11 cellular contexts compared by ENCODE assay signal in genomic region chr14:74562515-74563232, GRCh38. TPM values are rescaled to one million over a fixed set of nuclear protein-coding genes. Genes with fewer than 3 reads are reported as not detected.
A peak's percentile ranks its signal among the peaks of the same experiment; 100 is the strongest.
DNase-seq lines count a peak whose midpoint lies in the region; ATAC-seq and TF ChIP-seq lines count a peak whose summit lies in the region.
"Had no signal": no experiment of that assay in that cellular context is flagged by ENCODE, and none has a peak within 500 bp of the region (broad histone marks: within the 10 kb centered on the region; RNA-seq: fewer than 3 reads in every experiment).

No MANE protein-coding gene starts in this region.

- H3K4me1 ChIP-seq in breast epithelium, result no peaks in the 10 kb centered on the region
- H3K4me1 ChIP-seq in mammary epithelial cell (ENCODE audit: insufficient read depth, low read length), result peaks cover 44% of the 10 kb centered on the region
- H3K4me1 ChIP-seq in lower lobe of right lung, result peaks cover 23% of the 10 kb centered on the region
- H3K4me1 ChIP-seq: Peyer's patch had no signal

- H3K79me2 ChIP-seq in mammary epithelial cell (ENCODE audit: insufficient read depth, low read length), result peaks cover 79% of the 10 kb centered on the region

- intact Hi-C loops in MCF 10A (cut with micrococcal nuclease) (no loop called here), breast epithelium (cut with DNase I; ENCODE audit: low total_unique reads) (no loop called here), mammary epithelial cell (cut with micrococcal nuclease) (no loop called here), lower lobe of right lung (cut with DNase I) (no loop called here)

- no peak for TF ChIP-seq POLR2A in breast epithelium (IDR thresholded peaks at IDR 0.05)

- H2AFZ ChIP-seq in mammary epithelial cell (ENCODE audit: low read depth, low read length), result no peak overlapping the region
- H2AFZ ChIP-seq: GM23248 had no signal

- BruUV-seq in MCF 10A (replicated peaks; lab: Mats Ljungman, UMichigan), result no TSS peak
- no TSS peak for BruUV-seq in mammary epithelial cell (replicated peaks; lab: Mats Ljungman, UMichigan)

- no peaks in the 10 kb centered on the region for H3K27me3 Mint-ChIP-seq in MCF 10A (ENCODE audit: insufficient read depth, unreplicated experiment)
- H3K27me3 Mint-ChIP-seq in activated naive CD8-positive, alpha-beta T cell treated with anti-CD3 and anti-CD28 coated beads, Interleukin-2, amount 50 U/mL, for 24 hours, result peaks cover 6% of the 10 kb centered on the region
- H3K27me3 Mint-ChIP-seq in activated T-cell treated with anti-CD3 and anti-CD28 coated beads, Interleukin-2, amount 50 U/mL, for 4 hours (ENCODE audit: low read depth), result peaks cover 2% of the 10 kb centered on the region

- no peak overlapping the region for H3K4me3 Mint-ChIP-seq in MCF 10A (ENCODE audit: unreplicated experiment)
- no peak overlapping the region for H3K4me3 Mint-ChIP-seq in activated naive CD8-positive, alpha-beta T cell treated with anti-CD3 and anti-CD28 coated beads, Interleukin-2, amount 50 U/mL, for 24 hours
- H3K4me3 Mint-ChIP-seq in activated T-cell treated with anti-CD3 and anti-CD28 coated beads, Interleukin-2, amount 50 U/mL, for 4 hours, result no peak overlapping the region

- 34% methylated on average over 3 of the region's 3 CpGs for WGBS in mammary epithelial cell (ENCODE audit: low coverage, missing lambda C conversion rate)

- CTCF ChIA-PET in MCF 10A (lab: Yijun Ruan, JAX) (interaction anchor here (0.6 to 1.2 kb wide), 5 partner anchors 8 to 60 kb away, joined by 3 to 6 read pairs (median 4); no protein-coding TSS in a partner anchor), mammary epithelial cell (lab: Charles Lee; ENCODE audit: low non-redundant PET) (interaction anchor here (0.6 to 0.8 kb wide), 5 partner anchors 10 to 642 kb away, joined by 3 to 6 read pairs (median 4); no protein-coding TSS in a partner anchor)

- DNase-seq in MCF 10A (ENCODE audit: unreplicated experiment) (peak; percentile 56), breast epithelium (ENCODE audit: low spot score in 2 of 2) (no peak), mammary epithelial cell (no peak), lower lobe of right lung (no peak), dedifferentiated amniotic fluid mesenchymal stem cell (ENCODE audit: extremely low spot score) (no peak), pons (ENCODE audit: low spot score) (no peak)
- DNase-seq in activated naive CD8-positive, alpha-beta T cell treated with anti-CD3 and anti-CD28 coated beads, Interleukin-2, amount 50 U/mL, for 24 hours, result no peak
- DNase-seq in activated T-cell treated with anti-CD3 and anti-CD28 coated beads, Interleukin-2, amount 50 U/mL, for 4 hours, result no peak
- DNase-seq: GM23248 had no signal

- H3K27me3 ChIP-seq in breast epithelium (no peaks in the 10 kb centered on the region), mammary epithelial cell (ENCODE audit: insufficient read depth, low read length) (no peaks in the 10 kb centered on the region), lower lobe of right lung (ENCODE audit: low read depth) (no peaks in the 10 kb centered on the region)
- H3K27me3 ChIP-seq: Peyer's patch had no signal

- H3K27ac ChIP-seq in breast epithelium (peak overlapping the region in 1 of 2 donors; percentile 1), mammary epithelial cell (ENCODE audit: insufficient read depth, low read depth, low read length) (no peak overlapping the region), lower lobe of right lung (peak overlapping the region; percentile 66)
- H3K27ac ChIP-seq: GM23248, Peyer's patch had no signal

- no peaks in the 10 kb centered on the region for H3K9me3 Mint-ChIP-seq in MCF 10A (ENCODE audit: unreplicated experiment)
- H3K9me3 Mint-ChIP-seq in activated naive CD8-positive, alpha-beta T cell treated with anti-CD3 and anti-CD28 coated beads, Interleukin-2, amount 50 U/mL, for 24 hours, result no peaks in the 10 kb centered on the region
- no peaks in the 10 kb centered on the region for H3K9me3 Mint-ChIP-seq in activated T-cell treated with anti-CD3 and anti-CD28 coated beads, Interleukin-2, amount 50 U/mL, for 4 hours

- dilution Hi-C loops in mammary epithelial cell (cut with HindIII; ENCODE audit: low sequenced_read_pairs), result no loop called here

- no peak overlapping the region for H3K4me3 ChIP-seq in breast epithelium
- H3K4me3 ChIP-seq in mammary epithelial cell (replicated peaks in 1 of 3; ENCODE audit: insufficient read depth in 1 of 3, low read depth in 2 of 3, low read length in 3 of 3), result no peak overlapping the region
- peak overlapping the region; percentile 0 for H3K4me3 ChIP-seq in lower lobe of right lung
- H3K4me3 ChIP-seq: GM23248, lung, Peyer's patch had no signal

- TF ChIP-seq CTCF in MCF 10A (IDR thresholded peaks at IDR 0.05; ENCODE audit: unreplicated experiment), result no peak
- no peak for TF ChIP-seq CTCF in breast epithelium (IDR thresholded peaks at IDR 0.05)
- peak; percentile 12 to 22 for TF ChIP-seq CTCF in mammary epithelial cell (conservative IDR thresholded peaks at IDR 0.05 in 1 of 2, IDR thresholded peaks at IDR 0.05 in 1 of 2; ENCODE audit: extremely low read depth in 1 of 2, insufficient read depth in 1 of 2, low read depth in 1 of 2, low read length in 2 of 2)
- TF ChIP-seq CTCF in lower lobe of right lung (IDR thresholded peaks at IDR 0.05), result no peak

- no peaks in the 10 kb centered on the region for H3K36me3 ChIP-seq in breast epithelium
- H3K36me3 ChIP-seq in mammary epithelial cell (ENCODE audit: insufficient read depth, low read length), result peaks cover 9% of the 10 kb centered on the region
- H3K36me3 ChIP-seq in lower lobe of right lung, result no peaks in the 10 kb centered on the region
- H3K36me3 ChIP-seq: Peyer's patch had no signal

- POLR2A ChIA-PET in MCF 10A (lab: Yijun Ruan, JAX), result interaction anchor here (0.6 to 1.1 kb wide), 4 partner anchors 9 to 60 kb away, joined by 3 to 7 read pairs (median 4); no protein-coding TSS in a partner anchor

- peak overlapping the region; percentile 90 for H3K27ac Mint-ChIP-seq in MCF 10A (ENCODE audit: low read depth, unreplicated experiment)
- no peak overlapping the region for H3K27ac Mint-ChIP-seq in activated naive CD8-positive, alpha-beta T cell treated with anti-CD3 and anti-CD28 coated beads, Interleukin-2, amount 50 U/mL, for 24 hours

- no peaks in the 10 kb centered on the region for H4K20me1 ChIP-seq in mammary epithelial cell (ENCODE audit: insufficient read depth, low read length)

- H3K9me3 ChIP-seq in breast epithelium, result no peaks in the 10 kb centered on the region
- H3K9me3 ChIP-seq in mammary epithelial cell (replicated peaks; ENCODE audit: insufficient read depth, low read length), result no peaks in the 10 kb centered on the region
- H3K9me3 ChIP-seq in lower lobe of right lung, result no peaks in the 10 kb centered on the region
- H3K9me3 ChIP-seq: Peyer's patch had no signal

- peaks cover 7% of the 10 kb centered on the region for H3K36me3 Mint-ChIP-seq in MCF 10A (ENCODE audit: insufficient read depth, unreplicated experiment)
- H3K36me3 Mint-ChIP-seq in activated naive CD8-positive, alpha-beta T cell treated with anti-CD3 and anti-CD28 coated beads, Interleukin-2, amount 50 U/mL, for 24 hours (ENCODE audit: low read depth), result no peaks in the 10 kb centered on the region
- no peaks in the 10 kb centered on the region for H3K36me3 Mint-ChIP-seq in activated T-cell treated with anti-CD3 and anti-CD28 coated beads, Interleukin-2, amount 50 U/mL, for 4 hours (ENCODE audit: insufficient read depth)

- H3K4me1 Mint-ChIP-seq in MCF 10A (ENCODE audit: insufficient read depth, unreplicated experiment), result peaks cover 40% of the 10 kb centered on the region
- no peaks in the 10 kb centered on the region for H3K4me1 Mint-ChIP-seq in activated naive CD8-positive, alpha-beta T cell treated with anti-CD3 and anti-CD28 coated beads, Interleukin-2, amount 50 U/mL, for 24 hours
- no peaks in the 10 kb centered on the region for H3K4me1 Mint-ChIP-seq in activated T-cell treated with anti-CD3 and anti-CD28 coated beads, Interleukin-2, amount 50 U/mL, for 4 hours (ENCODE audit: low read depth)

- no peak overlapping the region for H3K4me2 ChIP-seq in mammary epithelial cell (ENCODE audit: insufficient read depth, low read depth, low read length)

- H3K9ac ChIP-seq in mammary epithelial cell (ENCODE audit: insufficient read depth, low read length), result no peak overlapping the region
- H3K9ac ChIP-seq: GM23248 had no signal

- ATAC-seq in lower lobe of right lung, result peak; percentile 74 to 81
- no peak for ATAC-seq in activated naive CD8-positive, alpha-beta T cell treated with anti-CD3 and anti-CD28 coated beads, Interleukin-2, amount 50 U/mL, for 24 hours
- ATAC-seq in activated T-cell treated with anti-CD3 and anti-CD28 coated beads, Interleukin-2, amount 50 U/mL, for 4 hours, result no peak

- in situ Hi-C loops in mammary epithelial cell (cut with MboI; ENCODE audit: low sequenced_read_pairs in 2 of 2), result no loop called here

RNA-seq across cellular contexts. Expression of gene LTBP2, which starts 49.4 kb away (rescaled TPM):
- total RNA-seq in MCF 10A (2022), result 9.1 and 16.8 TPM in 2 replicates
- 10 to 100 TPM; 34.7 to 91.1 (median 79.0) TPM for total RNA-seq in breast epithelium
- total RNA-seq in mammary epithelial cell, result 100 to 1,000 TPM; 104 to 322 TPM
- polyA plus RNA-seq in mammary epithelial cell, result 56.3 TPM
- 131 TPM for polyA minus RNA-seq in mammary epithelial cell
- total RNA-seq in lower lobe of right lung, result 39.5 TPM
- under 1 TPM; 0.21 to 0.35 (median 0.30) TPM for total RNA-seq in activated T-cell treated with anti-CD3 and anti-CD28 coated beads, Interleukin-2, amount 50 U/mL, for 4 hours

Comparison
In these comparisons a context has a peak if more than half of its experiments do, and no peak if none do; other contexts are left out.
1. CTCF ChIP-seq: peak in mammary epithelial cell (2 of 2); none in MCF 10A (single experiment), breast epithelium (0 of 3) and lower lobe of right lung (single experiment).
2. ATAC-seq: peak in lower lobe of right lung (2 of 2); none in activated naive CD8-positive, alpha-beta T cell treated with anti-CD3 and anti-CD28 coated beads, Interleukin-2, amount 50 U/mL, for 24 hours (single experiment) and activated T-cell treated with anti-CD3 and anti-CD28 coated beads, Interleukin-2, amount 50 U/mL, for 4 hours (0 of 2).